9 cellular contexts compared by ENCODE assay signal in genomic region chr3:46881819-46882376, GRCh38. TPM values are rescaled to one million over a fixed set of nuclear protein-coding genes. Genes with fewer than 3 reads are reported as not detected.
DNase-seq lines count a peak whose midpoint lies in the region; ATAC-seq, FAIRE-seq and TF ChIP-seq lines count a peak whose summit lies in the region.
"Had no signal": no experiment of that assay in that cellular context is flagged by ENCODE, and none has a peak within 500 bp of the region (broad histone marks: within the 10 kb centered on the region; RNA-seq: fewer than 3 reads in every experiment).

No MANE protein-coding gene starts in this region.

- 10% methylated on average over 23 of the region's 65 CpGs for WGBS in GM12878 (ENCODE audit: insufficient coverage, insufficient replicate concordance, low lambda C conversion rate, missing lambda C conversion rate)
- 1% methylated on average over 65 of the region's 65 CpGs for WGBS in thymus

- RAD21 ChIA-PET in GM12878 (lab: Charles Lee; ENCODE audit: unreplicated experiment), result no interaction called here

- SMC1A ChIA-PET in GM12878 (lab: Charles Lee; ENCODE audit: uncharacterized antibody, unreplicated experiment), result no interaction called here

- no peak overlapping the region for H3K4me2 ChIP-seq in GM12878 (ENCODE audit: control insufficient read depth, insufficient read depth)

- in situ Hi-C loops in GM12878 (cut with MboI), result no loop called here

- no TSS peak for BruUV-seq in GM12878 (replicated peaks; lab: Mats Ljungman, UMichigan)

- H3K27me3 ChIP-seq in GM12878 (replicated peaks in 1 of 2; ENCODE audit: control insufficient read depth in 2 of 2, insufficient read depth in 2 of 2, low read length in 1 of 2) (peaks cover 11 to 17% of the 10 kb centered on the region in 2 experiments), thymus (ENCODE audit: control insufficient read depth, insufficient read depth) (peaks cover 51% of the 10 kb centered on the region)

- no peak for TF ChIP-seq CTCF in GM12878 (IDR thresholded peaks at IDR 0.05 in 2 of 3, conservative IDR thresholded peaks at IDR 0.05 in 1 of 3; ENCODE audit: control insufficient read depth in 2 of 3, extremely low read depth in 1 of 3, insufficient read depth in 1 of 3, low read depth in 3 of 3, low read length in 3 of 3)
- TF ChIP-seq CTCF in GM20000 (IDR thresholded peaks at IDR 0.05; ENCODE audit: extremely low read depth, missing control alignments), result no peak

- no peaks in the 10 kb centered on the region for H4K20me1 ChIP-seq in GM12878 (ENCODE audit: control insufficient read depth, insufficient read depth)

- ATAC-seq in GM12878 (no peak), left colon (no peak)

- no peaks in the 10 kb centered on the region for H3K79me2 ChIP-seq in GM12878 (ENCODE audit: control insufficient read depth, insufficient read depth, low read length)

- H3K27me3 Mint-ChIP-seq in activated CD4-positive, alpha-beta T cell treated with anti-CD3 and anti-CD28 coated beads, Interleukin-2, amount 10 ng/mL, durations not matched to agents 7 days and 5 days, result peaks cover 56% of the 10 kb centered on the region

- H3K4me3 ChIP-seq in GM12878 (peak overlapping the region; percentile 60), thymus (ENCODE audit: low read length) (peak overlapping the region; percentile 44)

- H3K4me1 Mint-ChIP-seq in activated CD4-positive, alpha-beta T cell treated with anti-CD3 and anti-CD28 coated beads, Interleukin-2, amount 10 ng/mL, durations not matched to agents 7 days and 5 days, result peaks cover 3% of the 10 kb centered on the region

- no peak overlapping the region for H3K4me3 Mint-ChIP-seq in activated CD4-positive, alpha-beta T cell treated with anti-CD3 and anti-CD28 coated beads, Interleukin-2, amount 10 ng/mL, durations not matched to agents 7 days and 5 days

- TF ChIP-seq POLR2A in GM12878 (IDR thresholded peaks at IDR 0.05; ENCODE audit: low read depth, low read length), result no peak

- no peak overlapping the region for H3K9ac ChIP-seq in GM12878 (ENCODE audit: control insufficient read depth, insufficient read depth, low read length)

- CTCF ChIA-PET in activated CD4-positive, alpha-beta T cell treated with anti-CD3 and anti-CD28 coated beads, Interleukin-2, amount 10 ng/mL, durations not matched to agents 7 days and 5 days (lab: Charles Lee), result interaction anchor here (1.7 kb wide), 1 partner anchor 11 kb away, joined by 5 read pairs; no protein-coding TSS in a partner anchor
- CTCF ChIA-PET in GM12878 (lab: Yijun Ruan, JAX), result no interaction called here

- no peak overlapping the region for H2AFZ ChIP-seq in GM12878 (ENCODE audit: control insufficient read depth, low read depth, low read length)

- no peak overlapping the region for H3K27ac Mint-ChIP-seq in activated CD4-positive, alpha-beta T cell treated with anti-CD3 and anti-CD28 coated beads, Interleukin-2, amount 10 ng/mL, durations not matched to agents 7 days and 5 days

- H3K4me1 ChIP-seq in GM12878 (ENCODE audit: control insufficient read depth, insufficient read depth, low read length) (no peaks in the 10 kb centered on the region), thymus (ENCODE audit: control insufficient read depth, insufficient read depth, low read length) (peaks cover 5% of the 10 kb centered on the region)

- no peaks in the 10 kb centered on the region for H3K9me3 Mint-ChIP-seq in activated CD4-positive, alpha-beta T cell treated with anti-CD3 and anti-CD28 coated beads, Interleukin-2, amount 10 ng/mL, durations not matched to agents 7 days and 5 days

- no peak for TF ChIP-seq EP300 in GM12878 (IDR thresholded peaks at IDR 0.05; ENCODE audit: borderline replicate concordance in 1 of 2, control insufficient read depth in 1 of 2, low read depth in 2 of 2, low read length in 2 of 2)

- no peak for TF ChIP-seq RAD21 in GM12878 (IDR thresholded peaks at IDR 0.05; ENCODE audit: insufficient read depth, low read depth, low read length)

- POLR2A ChIA-PET in activated CD4-positive, alpha-beta T cell treated with anti-CD3 and anti-CD28 coated beads, Interleukin-2, amount 10 ng/mL, durations not matched to agents 7 days and 5 days (lab: Charles Lee), result no interaction called here
- POLR2A ChIA-PET in GM12878 (lab: Charles Lee), result no interaction called here

- H3K27ac ChIP-seq in GM12878 (ENCODE audit: control insufficient read depth, insufficient read depth) (no peak overlapping the region), thymus (ENCODE audit: low read depth) (no peak overlapping the region)

- H3K36me3 ChIP-seq in GM12878 (ENCODE audit: control insufficient read depth in 2 of 2, insufficient read depth in 2 of 2, low read length in 1 of 2) (no peaks in the 10 kb centered on the region), thymus (ENCODE audit: control insufficient read depth, insufficient read depth) (no peaks in the 10 kb centered on the region)

- H3K9me3 ChIP-seq in GM12878 (replicated peaks; ENCODE audit: control insufficient read depth, insufficient read depth, low read length) (no peaks in the 10 kb centered on the region), thymus (ENCODE audit: control insufficient read depth) (no peaks in the 10 kb centered on the region)

- no peak for FAIRE-seq in GM12878 (lab: Jason Lieb, UNC)
- FAIRE-seq: G401.6 had no signal

- peak; percentile 13 to 18 for DNase-seq in activated CD4-positive, alpha-beta T cell treated with anti-CD3 and anti-CD28 coated beads for 4 hours
- DNase-seq in activated CD4-positive, alpha-beta T cell treated with anti-CD3 and anti-CD28 coated beads, Interleukin-2, amount 10 ng/mL, durations not matched to agents 7 days and 5 days, result no peak
- DNase-seq in GM12878 (ENCODE audit: low read depth, low spot score) (no peak), left kidney (ENCODE audit: low read depth, low spot score) (peak; percentile 82), NCI-H345 treated with DMSO at 0.1 percent for 48 hours (lab: John Stamatoyannopoulos, UW; ENCODE audit: unreplicated experiment) (no peak), left colon (no peak), GM20000 (ENCODE audit: low spot score) (no peak)

- intact Hi-C loops in GM12878 (cut with micrococcal nuclease; ENCODE audit: unreplicated experiment), result no loop called here
- intact Hi-C loops in left colon (cut with DNase I, micrococcal nuclease), result no loop called here

- H3K36me3 Mint-ChIP-seq in activated CD4-positive, alpha-beta T cell treated with anti-CD3 and anti-CD28 coated beads, Interleukin-2, amount 10 ng/mL, durations not matched to agents 7 days and 5 days (ENCODE audit: low read depth), result no peaks in the 10 kb centered on the region

TF ChIP-seq in GM12878, 131 proteins besides CTCF, POLR2A, EP300 and RAD21 (continues in another document):
- TF ChIP-seq SREBF2 (IDR thresholded peaks at IDR 0.05; ENCODE audit: low read length) (no peak), ZNF622 (IDR thresholded peaks at IDR 0.05) (no peak), KDM1A (IDR thresholded peaks at IDR 0.05; ENCODE audit: borderline replicate concordance) (no peak)

RNA-seq across cellular contexts. Expression of gene PTH1R, which starts 4.4 kb away (rescaled TPM):
- not detected for total RNA-seq in activated CD4-positive, alpha-beta T cell treated with anti-CD3 and anti-CD28 coated beads, Interleukin-2, amount 10 ng/mL, durations not matched to agents 7 days and 5 days
- total RNA-seq in GM12878 (2013; cell fraction: nucleolus; rRNA removed), result not detected in 2 replicates
- total RNA-seq in GM12878 (2014; rRNA removed), result not detected in 2 replicates
- not detected in 2 replicates for total RNA-seq in GM12878 (2014; rRNA removed; fragmentation: Illumina TruSeq; extraction: Trizol)
- total RNA-seq in GM12878 (2021), result not detected in 2 replicates
- polyA plus RNA-seq in GM12878 (2011; ENCODE audit: low read depth), result not detected
- polyA plus RNA-seq in GM12878 (2011; rRNA removed), result not detected in 2 replicates
- polyA plus RNA-seq in GM12878 (2011; cell fraction: cytosol; rRNA removed), result 0.03 and 0.13 TPM in 2 replicates
- 0.61 and 1.2 TPM in 2 replicates for polyA plus RNA-seq in GM12878 (2011; cell fraction: nucleus; rRNA removed)
- 0.22 TPM in 1 of 2 replicates, not detected in the other for polyA plus RNA-seq in GM12878 (2012)
- not detected in 2 replicates for polyA plus RNA-seq in GM12878 (2014; fragmentation: Illumina TruSeq; extraction: Trizol)
- polyA plus RNA-seq in GM12878 (2014; fragmentation: Nextera tagmentation; extraction: Ambion mirVana), result not detected
- 0.20 TPM in 1 of 2 replicates, not detected in the other for polyA plus RNA-seq in GM12878 (2014; rRNA removed)
- not detected for polyA plus RNA-seq in GM12878 (2016; fragmentation: Nextera tagmentation; extraction: Ambion mirVana)
- polyA minus RNA-seq in GM12878 (2011; rRNA and poly(A)+ RNA removed), result not detected in 2 replicates
- not detected in 2 replicates for polyA minus RNA-seq in GM12878 (2011; cell fraction: cytosol; rRNA and poly(A)+ RNA removed)
- not detected in 2 replicates for polyA minus RNA-seq in GM12878 (2011; cell fraction: nucleus; rRNA and poly(A)+ RNA removed)
- 6.9 TPM for polyA plus RNA-seq in thymus
- 1 to 10 TPM; 1.4 to 1.7 TPM for total RNA-seq in left colon

RNA-seq across cellular contexts. Expression of gene MYL3, which starts 18.7 kb away (rescaled TPM):
- not detected for total RNA-seq in activated CD4-positive, alpha-beta T cell treated with anti-CD3 and anti-CD28 coated beads, Interleukin-2, amount 10 ng/mL, durations not matched to agents 7 days and 5 days
- total RNA-seq in GM12878 (2013; cell fraction: nucleolus; rRNA removed), result not detected in 2 replicates
- not detected in 2 replicates for total RNA-seq in GM12878 (2014; rRNA removed)
- not detected in 2 replicates for total RNA-seq in GM12878 (2014; rRNA removed; fragmentation: Illumina TruSeq; extraction: Trizol)
- total RNA-seq in GM12878 (2021), result not detected in 2 replicates
- not detected for polyA plus RNA-seq in GM12878 (2011; ENCODE audit: low read depth)
- not detected in 2 replicates for polyA plus RNA-seq in GM12878 (2011; rRNA removed)
- polyA plus RNA-seq in GM12878 (2011; cell fraction: cytosol; rRNA removed), result 0.15 TPM in 1 of 2 replicates, not detected in the other
- not detected in 2 replicates for polyA plus RNA-seq in GM12878 (2011; cell fraction: nucleus; rRNA removed)
- polyA plus RNA-seq in GM12878 (2012), result 0.15 TPM in 1 of 2 replicates, not detected in the other
- polyA plus RNA-seq in GM12878 (2014; fragmentation: Illumina TruSeq; extraction: Trizol), result not detected in 2 replicates
- not detected for polyA plus RNA-seq in GM12878 (2014; fragmentation: Nextera tagmentation; extraction: Ambion mirVana)
- polyA plus RNA-seq in GM12878 (2014; rRNA removed), result not detected in 2 replicates
- polyA plus RNA-seq in GM12878 (2016; fragmentation: Nextera tagmentation; extraction: Ambion mirVana), result under 1 TPM in 1 of 2 experiments, not detected in 1; 0.40 TPM
- not detected in 2 replicates for polyA minus RNA-seq in GM12878 (2011; rRNA and poly(A)+ RNA removed)
- not detected in 2 replicates for polyA minus RNA-seq in GM12878 (2011; cell fraction: cytosol; rRNA and poly(A)+ RNA removed)
- polyA minus RNA-seq in GM12878 (2011; cell fraction: nucleus; rRNA and poly(A)+ RNA removed), result not detected in 2 replicates
- polyA plus RNA-seq in thymus, result 0.50 TPM
- under 1 TPM; 0.47 to 0.79 TPM for total RNA-seq in left colon

Comparison
In these comparisons a context has a peak if more than half of its experiments do, and no peak if none do; other contexts are left out.
1. DNase-seq: peak in activated CD4-positive, alpha-beta T cell treated with anti-CD3 and anti-CD28 coated beads for 4 hours (2 of 2) and left kidney (single experiment); none in activated CD4-positive, alpha-beta T cell treated with anti-CD3 and anti-CD28 coated beads, Interleukin-2, amount 10 ng/mL, durations not matched to agents 7 days and 5 days (single experiment), GM12878 (single experiment), NCI-H345 treated with DMSO at 0.1 percent for 48 hours (single experiment), left colon (0 of 2) and GM20000 (single experiment).